25 cellular contexts compared by ENCODE assay signal in genomic region chr20:3741846-3742458, GRCh38. TPM values are rescaled to one million over a fixed set of nuclear protein-coding genes. Genes with fewer than 3 reads are reported as not detected.
"Had no signal": no experiment of that assay in that cellular context is flagged by ENCODE, and none has a peak within 500 bp of the region (broad histone marks: within the 10 kb centered on the region; RNA-seq: fewer than 3 reads in every experiment).

No MANE protein-coding gene starts in this region.

- H3K9me3 Mint-ChIP-seq: activated B cell treated with CpG ODN at 0.5 μM for 24 hours; activated CD4-positive, alpha-beta memory T cell treated with anti-CD3 and anti-CD28 coated beads for 36 hours; activated naive CD4-positive, alpha-beta T cell treated with anti-CD3 and anti-CD28 coated beads for 36 hours; activated naive CD8-positive, alpha-beta T cell treated with anti-CD3 and anti-CD28 coated beads, Interleukin-2, amount 10 ng/mL, durations not matched to agents 7 days and 5 days; activated T-cell treated with anti-CD3 and anti-CD28 coated beads, Interleukin-2, amount 50 U/mL, for 72 hours; central memory CD8-positive, alpha-beta T cell; naive thymus-derived CD4-positive, alpha-beta T cell; T-helper 1 cell treated with Interleukin-12 subunit alpha and Interleukin-12 subunit beta and Interleukin-4 antibody, amounts not matched to agents 30 μg/mL and 1 μg/mL, for 36 hours had no signal

- H3K27me3 ChIP-seq: breast epithelium, colonic mucosa, ovary, upper lobe of left lung had no signal

- H3K9me3 ChIP-seq: breast epithelium, colonic mucosa, heart left ventricle, lower lobe of right lung, ovary, prostate gland, thoracic aorta, upper lobe of left lung had no signal

- H3K4me3 Mint-ChIP-seq: activated B cell treated with CpG ODN at 0.5 μM for 24 hours; activated CD4-positive, alpha-beta memory T cell treated with anti-CD3 and anti-CD28 coated beads for 36 hours; activated naive CD4-positive, alpha-beta T cell treated with anti-CD3 and anti-CD28 coated beads for 36 hours; activated naive CD8-positive, alpha-beta T cell treated with anti-CD3 and anti-CD28 coated beads, Interleukin-2, amount 10 ng/mL, durations not matched to agents 7 days and 5 days; activated T-cell treated with anti-CD3 and anti-CD28 coated beads, Interleukin-2, amount 50 U/mL, for 72 hours; central memory CD8-positive, alpha-beta T cell; naive thymus-derived CD4-positive, alpha-beta T cell; neural progenitor cell; T-helper 1 cell treated with Interleukin-12 subunit alpha and Interleukin-12 subunit beta and Interleukin-4 antibody, amounts not matched to agents 30 μg/mL and 1 μg/mL, for 36 hours had no signal

- DNase-seq: activated B cell treated with CpG ODN at 0.5 μM for 24 hours; activated CD4-positive, alpha-beta memory T cell treated with anti-CD3 and anti-CD28 coated beads for 36 hours; activated CD4-positive, alpha-beta T cell treated with anti-CD3 and anti-CD28 coated beads for 4 hours; activated effector memory CD4-positive, alpha-beta T cell treated with Interleukin-2 at 50 U/mL for 16 hours; activated naive CD4-positive, alpha-beta T cell treated with anti-CD3 and anti-CD28 coated beads for 36 hours; activated naive CD8-positive, alpha-beta T cell treated with anti-CD3 and anti-CD28 coated beads, Interleukin-2, amount 10 ng/mL, durations not matched to agents 7 days and 5 days; activated T-cell treated with anti-CD3 and anti-CD28 coated beads, Interleukin-2, amount 50 U/mL, for 72 hours; amniotic stem cell; colonic mucosa; dorsolateral prefrontal cortex; islet precursor cell; left colon; lower lobe of right lung; naive thymus-derived CD4-positive, alpha-beta T cell; ovary; stimulated activated CD4-positive, alpha-beta T cell treated with anti-CD3 and anti-CD28 coated beads, Interleukin-4, amount 100 ng/mL, for 24 hours; stimulated activated naive CD4-positive, alpha-beta T cell treated with Interleukin-2 at 50 U/mL for 16 hours; upper lobe of left lung had no signal

- H3K4me1 ChIP-seq: colonic mucosa had no signal

- H2AFZ ChIP-seq: neural progenitor cell had no signal

- ATAC-seq: activated T-cell treated with anti-CD3 and anti-CD28 coated beads, Interleukin-2, amount 50 U/mL, for 72 hours; heart left ventricle; left colon; lower lobe of right lung; naive thymus-derived CD4-positive, alpha-beta T cell had no signal

- H3K27ac Mint-ChIP-seq: activated B cell treated with CpG ODN at 0.5 μM for 24 hours; activated CD4-positive, alpha-beta memory T cell treated with anti-CD3 and anti-CD28 coated beads for 36 hours; activated naive CD4-positive, alpha-beta T cell treated with anti-CD3 and anti-CD28 coated beads for 36 hours; activated naive CD8-positive, alpha-beta T cell treated with anti-CD3 and anti-CD28 coated beads, Interleukin-2, amount 10 ng/mL, durations not matched to agents 7 days and 5 days; activated T-cell treated with anti-CD3 and anti-CD28 coated beads, Interleukin-2, amount 50 U/mL, for 72 hours; neural progenitor cell; T-helper 1 cell treated with Interleukin-12 subunit alpha and Interleukin-12 subunit beta and Interleukin-4 antibody, amounts not matched to agents 30 μg/mL and 1 μg/mL, for 36 hours had no signal

- H3K36me3 ChIP-seq: breast epithelium, colonic mucosa, neural progenitor cell, ovary, prostate gland, thoracic aorta had no signal

- H3K4me2 ChIP-seq: neural progenitor cell had no signal

- H3K4me3 ChIP-seq: breast epithelium, colonic mucosa, dorsolateral prefrontal cortex, heart left ventricle, lower lobe of right lung, neural progenitor cell, ovary, prostate gland, thoracic aorta, upper lobe of left lung had no signal

- H3K36me3 Mint-ChIP-seq: activated CD4-positive, alpha-beta memory T cell treated with anti-CD3 and anti-CD28 coated beads for 36 hours; activated naive CD8-positive, alpha-beta T cell treated with anti-CD3 and anti-CD28 coated beads, Interleukin-2, amount 10 ng/mL, durations not matched to agents 7 days and 5 days; naive thymus-derived CD4-positive, alpha-beta T cell; neural progenitor cell had no signal

- H3K9ac ChIP-seq: neural progenitor cell had no signal

- H3K27ac ChIP-seq: breast epithelium, colonic mucosa, dorsolateral prefrontal cortex, lower lobe of right lung, neural progenitor cell, ovary, prostate gland, thoracic aorta had no signal

RNA-seq across cellular contexts. Expression of gene HSPA12B, which starts 9.5 kb away (rescaled TPM):
- total RNA-seq: activated B cell treated with CpG ODN at 0.5 μM for 24 hours; activated CD4-positive, alpha-beta memory T cell treated with anti-CD3 and anti-CD28 coated beads for 36 hours; activated naive CD4-positive, alpha-beta T cell treated with anti-CD3 and anti-CD28 coated beads for 36 hours; activated naive CD8-positive, alpha-beta T cell treated with anti-CD3 and anti-CD28 coated beads, Interleukin-2, amount 10 ng/mL, durations not matched to agents 7 days and 5 days; activated T-cell treated with anti-CD3 and anti-CD28 coated beads, Interleukin-2, amount 50 U/mL, for 72 hours; naive thymus-derived CD4-positive, alpha-beta T cell had no signal

RNA-seq across cellular contexts. Expression of gene SIGLEC1, which starts 29.6 kb away (rescaled TPM):
- total RNA-seq: activated B cell treated with CpG ODN at 0.5 μM for 24 hours had no signal
- polyA plus RNA-seq: naive thymus-derived CD4-positive, alpha-beta T cell had no signal

RNA-seq across cellular contexts. Expression of gene SPEF1, which starts 39.3 kb away (rescaled TPM):
- total RNA-seq: activated B cell treated with CpG ODN at 0.5 μM for 24 hours; activated naive CD4-positive, alpha-beta T cell treated with anti-CD3 and anti-CD28 coated beads for 36 hours; activated naive CD8-positive, alpha-beta T cell treated with anti-CD3 and anti-CD28 coated beads, Interleukin-2, amount 10 ng/mL, durations not matched to agents 7 days and 5 days; colonic mucosa had no signal
- polyA plus RNA-seq: naive thymus-derived CD4-positive, alpha-beta T cell had no signal
